1 cellular context compared by ENCODE assay signal in genomic region chr7:22194633-22195273, GRCh38.
TF ChIP-seq lines count a peak whose summit lies in the region.

No MANE protein-coding gene starts in this region.

TF ChIP-seq in K562, 482 proteins besides CTCF, POLR2A, EP300 and RAD21 (continued from another document):
- TF ChIP-seq, protein P1, sequence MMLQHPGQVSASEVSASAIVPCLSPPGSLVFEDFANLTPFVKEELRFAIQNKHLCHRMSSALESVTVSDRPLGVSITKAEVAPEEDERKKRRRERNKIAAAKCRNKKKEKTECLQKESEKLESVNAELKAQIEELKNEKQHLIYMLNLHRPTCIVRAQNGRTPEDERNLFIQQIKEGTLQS (IDR thresholded peaks at IDR 0.05) = peak; percentile 49
- TF ChIP-seq, protein P1 (CRISPR knock-in tag; conservative IDR thresholded peaks at IDR 0.05) = no peak
- TF ChIP-seq BRF1 (IDR thresholded peaks at IDR 0.05; ENCODE audit: borderline replicate concordance, extremely low read depth, insufficient read length) (no peak), THRAP3 (IDR thresholded peaks at IDR 0.05; ENCODE audit: borderline replicate concordance) (no peak)
TF ChIP-seq in K562: peak in this region for 2.
